In the genomic region with DNA sequence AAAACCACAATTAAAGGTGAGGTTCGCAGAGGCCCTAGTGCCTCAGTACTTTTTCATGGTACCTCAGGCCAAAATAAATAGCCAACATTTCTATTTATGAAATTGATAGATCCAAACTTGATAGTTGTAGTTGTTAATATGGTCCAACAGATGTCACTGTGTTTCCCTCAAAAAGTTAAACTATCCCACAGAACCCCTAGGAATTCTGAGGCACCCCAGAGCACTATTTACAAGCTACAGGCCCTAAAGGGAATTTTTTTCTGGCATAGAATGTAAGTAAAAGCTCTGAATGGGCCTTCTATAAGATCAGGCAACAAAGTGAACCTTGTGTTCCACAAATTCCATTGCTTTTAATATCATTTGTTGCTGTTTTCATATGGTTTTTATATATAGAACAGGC, we compare ENCODE assay signal across 11 cellular contexts. TPM values are rescaled to one million over a fixed set of nuclear protein-coding genes. Genes with fewer than 3 reads are reported as not detected.
A peak's percentile ranks its signal among the peaks of the same experiment; 100 is the strongest.
DNase-seq lines count a peak whose midpoint lies in the region; ATAC-seq, FAIRE-seq and TF ChIP-seq lines count a peak whose summit lies in the region.
"Had no signal": no experiment of that assay in that cellular context is flagged by ENCODE, and none has a peak within 500 bp of the region (broad histone marks: within the 10 kb centered on the region; RNA-seq: fewer than 3 reads in every experiment).

No MANE protein-coding gene starts in this region.

- FAIRE-seq in kidney (lab: Jason Lieb, UNC), result no peak

- no peaks in the 10 kb centered on the region; the same call in 1 of the 2 replicates for H3K9me3 ChIP-seq in AG04450 (ENCODE audit: control insufficient read depth, insufficient read depth, low read length)
- H3K9me3 ChIP-seq in kidney (ENCODE audit: control insufficient read depth in 1 of 2, low read length in 2 of 2), result no peaks in the 10 kb centered on the region

- DNase-seq in AG04450 (ENCODE audit: low read depth, low spot score) (no peak), GM03348 (ENCODE audit: low spot score) (peak; percentile 35), SW480 (ENCODE audit: low spot score) (peak; percentile 67), kidney (no peak), DMS79 (lab: John Stamatoyannopoulos, UW) (no peak)
- DNase-seq: cortex of kidney, mesendoderm, NCI-H187 had no signal

- no peaks in the 10 kb centered on the region for H3K27me3 ChIP-seq in AG04450 (ENCODE audit: control insufficient read depth, insufficient read depth, low read length)

- H3K4me1 ChIP-seq in kidney (ENCODE audit: control insufficient read depth in 1 of 2, insufficient read depth in 1 of 2, low read depth in 1 of 2, low read length in 2 of 2), result peaks cover 0 to 2% of the 10 kb centered on the region in 2 donors

- intact Hi-C loops in kidney (cut with DNase I), result no loop called here

- CTCF ChIA-PET in AG04450 (lab: Charles Lee), result interaction anchor here (0.5 to 9.8 kb wide), 25 partner anchors 9 to 841 kb away, joined by 3 to 104 read pairs (median 4); no protein-coding TSS in a partner anchor

- no peaks in the 10 kb centered on the region for H3K36me3 ChIP-seq in kidney (ENCODE audit: control insufficient read depth in 1 of 2, insufficient read depth in 2 of 2, low read length in 2 of 2)

- peak; percentile 54 for TF ChIP-seq CTCF in AG04450 (IDR thresholded peaks at IDR 0.05; ENCODE audit: low read depth, low read length)
- peak; percentile 11 for TF ChIP-seq CTCF in kidney (IDR thresholded peaks at IDR 0.05; ENCODE audit: borderline replicate concordance, extremely low read depth, insufficient read depth)

- H3K27ac ChIP-seq in AG04450 (ENCODE audit: low read depth, low read length) (no peak overlapping the region), kidney (ENCODE audit: low read depth in 2 of 2, low read length in 2 of 2) (no peak overlapping the region)

- H3K4me3 ChIP-seq in AG04450 (ENCODE audit: low read depth, low read length), result no peak overlapping the region
- no peak overlapping the region for H3K4me3 ChIP-seq in kidney (ENCODE audit: low read length in 2 of 2)

- ATAC-seq in GM19397 (IDR thresholded peaks at IDR 0.05; ENCODE audit: unreplicated experiment) (no peak), GM18511 (IDR thresholded peaks at IDR 0.05; ENCODE audit: unreplicated experiment) (no peak), HG03139 (IDR thresholded peaks at IDR 0.05; ENCODE audit: unreplicated experiment) (no peak)

- no peak overlapping the region for H3K9ac ChIP-seq in kidney (ENCODE audit: low read length in 2 of 2)

- POLR2A ChIA-PET in AG04450 (lab: Yijun Ruan, JAX), result no interaction called here

RNA-seq across cellular contexts. Expression of a gene that starts 3.8 kb away (rescaled TPM):
- polyA plus RNA-seq in AG04450 (2011; rRNA removed), result 18.3 and 31.0 TPM in 2 replicates
- 7.4 and 18.2 TPM in 2 replicates for polyA minus RNA-seq in AG04450 (2011; rRNA and poly(A)+ RNA removed)
- total RNA-seq in kidney, result 21.6 TPM
- polyA plus RNA-seq in kidney (ENCODE audit: insufficient read depth, low read depth, low replicate concordance), result 11.8 TPM

Comparison
In these comparisons a context has a peak if more than half of its experiments do, and no peak if none do; other contexts are left out.
1. DNase-seq: peak in GM03348 (single experiment) and SW480 (single experiment); none in AG04450 (single experiment), kidney (single experiment) and DMS79 (single experiment).